ENCODE assay signal across 8 cellular contexts in the genomic region with DNA sequence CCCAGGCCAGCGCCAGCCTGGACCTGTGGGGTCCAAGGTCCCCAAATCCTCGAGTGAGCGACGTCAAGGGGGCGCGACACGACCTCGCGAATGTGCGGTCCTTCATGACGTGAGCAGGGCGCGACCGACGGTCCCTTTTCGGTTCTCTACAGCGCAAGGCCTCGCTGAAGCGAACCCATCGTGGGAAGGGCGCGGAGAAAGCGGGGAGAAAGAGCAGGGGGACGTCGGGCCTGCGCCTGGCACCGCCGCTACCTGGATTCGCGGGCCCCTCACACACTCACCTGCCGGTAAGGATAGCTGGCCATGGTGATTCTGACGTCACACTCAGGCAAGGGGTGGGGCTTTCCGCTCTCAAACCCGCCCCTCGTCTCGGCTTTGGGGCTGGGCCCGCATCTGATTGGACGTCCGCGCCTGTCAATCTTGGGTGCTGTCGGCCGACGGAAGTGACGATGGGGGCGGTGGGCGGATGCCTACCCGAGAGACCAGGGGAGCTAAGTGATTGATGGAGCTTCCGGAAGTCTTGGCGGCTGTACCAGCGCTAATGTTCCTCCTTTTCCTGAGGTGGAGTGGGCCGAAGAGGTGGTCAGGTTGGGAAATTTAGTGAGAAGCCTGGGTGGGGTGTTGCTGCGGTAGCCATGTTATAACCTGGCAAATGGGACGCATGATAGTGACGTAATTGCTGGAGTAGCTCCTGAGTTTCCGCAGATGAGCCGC. TPM values are rescaled to one million over a fixed set of nuclear protein-coding genes. Genes with fewer than 3 reads are reported as not detected.
DNase-seq lines count a peak whose midpoint lies in the region; ATAC-seq and TF ChIP-seq lines count a peak whose summit lies in the region.

A gene with protein sequence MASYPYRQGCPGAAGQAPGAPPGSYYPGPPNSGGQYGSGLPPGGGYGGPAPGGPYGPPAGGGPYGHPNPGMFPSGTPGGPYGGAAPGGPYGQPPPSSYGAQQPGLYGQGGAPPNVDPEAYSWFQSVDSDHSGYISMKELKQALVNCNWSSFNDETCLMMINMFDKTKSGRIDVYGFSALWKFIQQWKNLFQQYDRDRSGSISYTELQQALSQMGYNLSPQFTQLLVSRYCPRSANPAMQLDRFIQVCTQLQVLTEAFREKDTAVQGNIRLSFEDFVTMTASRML (minus strand): TSS at position 317 of the 714 bp plus-strand sequence. CDS start 12 bp downstream, at position 305.

- DNase-seq in ELF-1 (ENCODE audit: low read depth, low spot score): peak; percentile 100
- DNase-seq in H7: peak; percentile 99
- DNase-seq in MG63: peak; percentile 99
- DNase-seq in SHP77 treated with DMSO at 0.1 percent for 48 hours (lab: John Stamatoyannopoulos, UW): peak; percentile 98
- peak; percentile 100 for DNase-seq in activated effector memory CD4-positive, alpha-beta T cell treated with anti-CD3 and anti-CD28 coated beads, Interleukin-2, amount 50 U/mL, for 16 hours
- peak; percentile 99 for DNase-seq in fibroblast of pulmonary artery (ENCODE audit: low read depth)
- peak; percentile 99 for DNase-seq in natural killer cell treated with Interleukin-12 subunit alpha and Interleukin-12 subunit beta and Interleukin-15 and Interleukin-18, amount 100 ng/mL, for 72 hours (ENCODE audit: low spot score)
- DNase-seq in stimulated activated naive CD8-positive, alpha-beta T cell treated with anti-CD3 and anti-CD28 coated beads, Interleukin-15, Interleukin-2, amounts not matched to agents 100 U/mL and 50 U/mL, for 24 hours: peak; percentile 99

- H3K27me3 ChIP-seq in H7 (ENCODE audit: control insufficient read depth, insufficient read depth, low read length) (no peaks in the 10 kb centered on the region), MG63 (no peaks in the 10 kb centered on the region)

- H3K4me1 Mint-ChIP-seq in natural killer cell treated with Interleukin-12 subunit alpha and Interleukin-12 subunit beta and Interleukin-15 and Interleukin-18, amount 100 ng/mL, for 72 hours (ENCODE audit: low read depth in 2 of 2): peaks cover 27 to 33% of the 10 kb centered on the region in 2 donors

- no peaks in the 10 kb centered on the region for H3K9me3 ChIP-seq in MG63

- peak within 1 kb of the TSS; percentile 87 to 96 for H3K27ac Mint-ChIP-seq in natural killer cell treated with Interleukin-12 subunit alpha and Interleukin-12 subunit beta and Interleukin-15 and Interleukin-18, amount 100 ng/mL, for 72 hours

- ATAC-seq in natural killer cell treated with Interleukin-12 subunit alpha and Interleukin-12 subunit beta and Interleukin-15 and Interleukin-18, amount 100 ng/mL, for 72 hours: peak; percentile 95 to 96
- ATAC-seq in stimulated activated naive CD8-positive, alpha-beta T cell treated with anti-CD3 and anti-CD28 coated beads, Interleukin-15, Interleukin-2, amounts not matched to agents 100 U/mL and 50 U/mL, for 24 hours: peak; percentile 93

- peaks cover 7% of the 10 kb centered on the region for H3K36me3 Mint-ChIP-seq in natural killer cell treated with Interleukin-12 subunit alpha and Interleukin-12 subunit beta and Interleukin-15 and Interleukin-18, amount 100 ng/mL, for 72 hours

- H3K9me3 Mint-ChIP-seq in natural killer cell treated with Interleukin-12 subunit alpha and Interleukin-12 subunit beta and Interleukin-15 and Interleukin-18, amount 100 ng/mL, for 72 hours: peaks cover 6% of the 10 kb centered on the region

- H3K4me3 ChIP-seq in H7 (ENCODE audit: insufficient read depth, low read depth, low read length) (peak within 1 kb of the TSS; percentile 90), MG63 (peak within 1 kb of the TSS; percentile 95), fibroblast of pulmonary artery (replicated peaks; ENCODE audit: low read depth, low read length) (peak within 1 kb of the TSS; percentile 91)

- H3K36me3 ChIP-seq in H7 (replicated peaks; ENCODE audit: control insufficient read depth, insufficient read depth, low read length) (no peaks in the 10 kb centered on the region), MG63 (peaks cover 8% of the 10 kb centered on the region)

- no peaks in the 10 kb centered on the region for H3K27me3 Mint-ChIP-seq in natural killer cell treated with Interleukin-12 subunit alpha and Interleukin-12 subunit beta and Interleukin-15 and Interleukin-18, amount 100 ng/mL, for 72 hours

- no peak for TF ChIP-seq CTCF in fibroblast of pulmonary artery (IDR thresholded peaks at IDR 0.05; ENCODE audit: low read length, missing control alignments)

- peak within 1 kb of the TSS; percentile 92 for H3K4me3 Mint-ChIP-seq in natural killer cell treated with Interleukin-12 subunit alpha and Interleukin-12 subunit beta and Interleukin-15 and Interleukin-18, amount 100 ng/mL, for 72 hours

RNA-seq across cellular contexts. Expression of the gene that starts here (rescaled TPM):
- total RNA-seq in H7 (2014; rRNA removed; shearing (Covaris generic)): 95.7 and 129 TPM in 2 replicates
- 42.5 and 96.9 TPM in 2 replicates for total RNA-seq in MG63 (2014; rRNA removed; shearing (Covaris generic); ENCODE audit: low replicate concordance)
- total RNA-seq in natural killer cell treated with Interleukin-12 subunit alpha and Interleukin-12 subunit beta and Interleukin-15 and Interleukin-18, amount 100 ng/mL, for 72 hours: 10 to 100 TPM; 45.5 to 55.9 TPM

Comparison
In these comparisons a context has a peak if more than half of its experiments do, and no peak if none do; other contexts are left out.
1. Peak in every context shown above with its lines: DNase-seq, ATAC-seq and H3K4me3 ChIP-seq.